8 cellular contexts compared by ENCODE assay signal in the genomic region with DNA sequence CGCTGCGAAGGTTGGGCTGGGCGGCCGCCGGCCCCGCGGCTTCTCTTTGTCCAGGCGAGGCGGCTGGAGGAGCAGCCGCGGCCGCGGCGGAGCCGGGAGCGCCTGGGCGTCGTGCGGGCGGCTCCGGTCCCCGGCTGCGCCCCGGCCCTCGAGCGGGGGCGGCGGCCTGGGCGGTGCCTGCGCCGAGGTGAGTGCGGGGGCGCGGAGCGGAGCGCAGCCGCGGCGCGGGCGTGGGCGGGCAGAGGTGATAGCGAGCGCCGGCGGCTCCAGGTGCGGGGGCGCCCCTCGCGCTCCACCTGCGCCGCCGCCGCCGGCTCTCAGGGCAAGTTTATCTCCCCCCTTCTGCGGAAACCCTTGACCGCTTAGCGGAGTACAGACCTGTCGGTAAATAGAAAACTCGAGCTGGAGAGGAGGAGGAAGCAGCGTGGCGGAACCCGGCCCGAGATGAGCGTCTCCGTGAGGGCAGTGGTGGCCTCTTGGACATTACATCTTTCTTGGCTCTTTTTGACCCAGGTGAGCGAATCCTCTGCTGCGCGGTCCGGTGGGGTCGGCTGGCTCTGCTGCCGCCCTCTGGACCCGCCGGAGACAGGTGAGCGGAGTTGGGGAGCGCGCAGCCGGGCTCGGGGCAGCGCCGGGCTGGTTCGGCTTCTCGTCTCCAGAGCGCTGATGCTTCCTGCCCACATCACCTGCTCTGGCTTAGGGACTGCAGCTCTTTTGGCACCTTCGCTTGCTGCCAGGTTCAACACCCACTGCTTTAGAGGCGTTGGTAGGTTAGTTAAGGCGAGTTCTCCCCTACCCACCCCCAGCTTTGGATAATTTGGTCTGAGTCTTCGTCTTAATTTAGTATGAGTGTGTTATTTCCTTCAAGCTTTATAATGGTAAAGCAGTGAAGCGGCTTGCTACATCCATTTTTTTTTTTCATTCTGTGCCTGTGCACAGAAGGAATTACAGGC. TPM values are rescaled to one million over a fixed set of nuclear protein-coding genes. Genes with fewer than 3 reads are reported as not detected.
DNase-seq lines count a peak whose midpoint lies in the region; ATAC-seq and TF ChIP-seq lines count a peak whose summit lies in the region.

A gene (plus strand): TSS at position 241 of the 953 bp plus-strand sequence.

- TF ChIP-seq CTCF in CD8-positive, alpha-beta T cell (IDR thresholded peaks at IDR 0.05) = no peak
- TF ChIP-seq CTCF in lower lobe of right lung (IDR thresholded peaks at IDR 0.05) = no peak

- intact Hi-C loops in CD8-positive, alpha-beta T cell (cut with DNase I, micrococcal nuclease) = no loop called here
- intact Hi-C loops in lower lobe of right lung (cut with DNase I) = no loop called here

- no peak for DNase-seq in CD8-positive, alpha-beta T cell
- DNase-seq in RPMI8226 = peak; percentile 41
- DNase-seq in cerebellum (ENCODE audit: low spot score) = peak; percentile 54
- DNase-seq in lower lobe of right lung = no peak
- peak; percentile 60 for DNase-seq in superior temporal gyrus (ENCODE audit: extremely low spot score)
- no peak for DNase-seq in mucosa of gallbladder (ENCODE audit: low spot score)

- no peak within 1 kb of the TSS for H3K27ac Mint-ChIP-seq in CD8-positive, alpha-beta T cell

- no peaks in the 10 kb centered on the region for H3K9me3 ChIP-seq in CD8-positive, alpha-beta T cell (ENCODE audit: low read length)
- H3K9me3 ChIP-seq in lower lobe of right lung = no peaks in the 10 kb centered on the region

- H3K36me3 Mint-ChIP-seq in CD8-positive, alpha-beta T cell = no peaks in the 10 kb centered on the region

- H3K4me3 ChIP-seq in CD8-positive, alpha-beta T cell (ENCODE audit: low read depth, low read length) = peak within 1 kb of the TSS; percentile 23
- peak within 1 kb of the TSS; percentile 46 for H3K4me3 ChIP-seq in lower lobe of right lung

- H3K4me3 Mint-ChIP-seq in CD8-positive, alpha-beta T cell = peak within 1 kb of the TSS; percentile 66

- no peaks in the 10 kb centered on the region for H3K27me3 ChIP-seq in CD8-positive, alpha-beta T cell (ENCODE audit: insufficient read depth, low read length)
- peaks cover 56% of the 10 kb centered on the region for H3K27me3 ChIP-seq in lower lobe of right lung (ENCODE audit: low read depth)

- H3K27ac ChIP-seq in CD8-positive, alpha-beta T cell (ENCODE audit: low read depth, low read length) = no peak within 1 kb of the TSS
- no peak within 1 kb of the TSS for H3K27ac ChIP-seq in lower lobe of right lung

- peaks cover 58% of the 10 kb centered on the region for H3K27me3 Mint-ChIP-seq in CD8-positive, alpha-beta T cell (ENCODE audit: low read depth)

- H3K4me1 ChIP-seq in CD8-positive, alpha-beta T cell (ENCODE audit: insufficient read depth, low read length) = no peaks in the 10 kb centered on the region
- peaks cover 7% of the 10 kb centered on the region for H3K4me1 ChIP-seq in lower lobe of right lung

- no peaks in the 10 kb centered on the region for H3K36me3 ChIP-seq in CD8-positive, alpha-beta T cell (ENCODE audit: insufficient read depth, low read length)
- no peaks in the 10 kb centered on the region for H3K36me3 ChIP-seq in lower lobe of right lung

- peaks cover 6% of the 10 kb centered on the region for H3K4me1 Mint-ChIP-seq in CD8-positive, alpha-beta T cell (ENCODE audit: low read depth)

- POLR2A ChIA-PET in CD8-positive, alpha-beta T cell (lab: Charles Lee) = no interaction called here

- peaks cover 6% of the 10 kb centered on the region for H3K9me3 Mint-ChIP-seq in CD8-positive, alpha-beta T cell

- CTCF ChIA-PET in CD8-positive, alpha-beta T cell (lab: Charles Lee) = no interaction called here

- no peak for ATAC-seq in CD8-positive, alpha-beta T cell
- peak; percentile 39 for ATAC-seq in GM21825 (IDR thresholded peaks at IDR 0.05; ENCODE audit: unreplicated experiment)
- ATAC-seq in lower lobe of right lung = peak; percentile 39 to 72
- ATAC-seq in HG03175 (IDR thresholded peaks at IDR 0.05; ENCODE audit: unreplicated experiment) = no peak

RNA-seq across cellular contexts. Expression of the gene that starts here (rescaled TPM):
- not detected for total RNA-seq in CD8-positive, alpha-beta T cell
- total RNA-seq in cerebellum = 16.0 TPM
- 0.21 TPM for total RNA-seq in lower lobe of right lung
- 1.5 TPM for total RNA-seq in mucosa of gallbladder

Comparison
In these comparisons a context has a peak if more than half of its experiments do, and no peak if none do; other contexts are left out.
1. Peak in ATAC-seq and H3K4me3 ChIP-seq in lower lobe of right lung; RNA of the gene not detected or under 1 TPM.
2. DNase-seq: peak in RPMI8226 (single experiment), cerebellum (single experiment) and superior temporal gyrus (single experiment); none in CD8-positive, alpha-beta T cell (0 of 7), lower lobe of right lung (single experiment) and mucosa of gallbladder (single experiment).